In the genomic region with DNA sequence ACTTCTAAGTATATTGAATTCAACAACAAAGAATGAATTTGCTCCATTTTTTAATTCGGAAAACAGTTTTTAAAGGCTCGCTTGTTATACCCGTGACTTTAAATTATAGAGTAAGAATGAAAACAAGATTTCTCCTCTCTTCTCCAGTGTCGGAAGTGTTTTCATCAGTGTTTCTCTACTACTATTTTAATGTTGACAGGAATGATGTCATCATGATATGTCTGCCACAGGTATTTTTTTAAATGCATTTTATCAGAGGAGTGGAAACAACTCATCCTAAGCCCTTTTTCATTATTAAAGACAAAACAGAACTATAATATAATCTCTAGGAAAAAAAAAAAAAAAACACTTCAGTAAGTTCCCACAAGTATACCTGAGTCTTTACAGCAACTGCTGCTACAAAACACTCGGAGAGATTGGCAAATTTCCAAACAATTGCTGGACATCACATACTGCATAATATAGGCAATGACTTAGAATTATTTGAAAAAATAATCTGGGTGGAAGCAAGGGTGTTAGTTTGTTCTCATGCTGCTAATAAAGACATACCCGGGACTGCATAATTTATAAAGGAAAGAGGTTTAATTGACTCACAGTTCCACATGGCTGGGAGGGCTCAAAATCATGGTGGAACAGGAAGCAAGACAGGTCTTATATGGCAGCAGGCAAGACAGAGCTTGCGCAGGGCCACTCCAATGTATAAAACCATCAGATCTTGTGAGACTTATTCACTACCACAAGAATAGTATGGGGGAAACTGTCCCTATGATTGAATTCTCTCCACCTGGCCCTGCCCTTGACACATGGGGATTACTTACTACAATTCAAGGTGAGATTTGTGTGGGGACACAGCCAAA, we compare ENCODE assay signal across 19 cellular contexts. TPM values are rescaled to one million over a fixed set of nuclear protein-coding genes. Genes with fewer than 3 reads are reported as not detected.
"Had no signal": no experiment of that assay in that cellular context is flagged by ENCODE, and none has a peak within 500 bp of the region (broad histone marks: within the 10 kb centered on the region; RNA-seq: fewer than 3 reads in every experiment).

No MANE protein-coding gene starts in this region.

- H3K36me3 ChIP-seq: heart right ventricle, neutrophil, sigmoid colon, stomach, thoracic aorta, transverse colon had no signal

- H3K4me3 Mint-ChIP-seq: endodermal cell; naive thymus-derived CD8-positive, alpha-beta T cell had no signal

- H3K27ac ChIP-seq: coronary artery, heart right ventricle, neutrophil, sigmoid colon, skin epidermis, stomach, thoracic aorta, transverse colon had no signal

- H3K27ac Mint-ChIP-seq: endodermal cell; naive thymus-derived CD8-positive, alpha-beta T cell had no signal

- H3K9me3 ChIP-seq: mucosa of descending colon, neutrophil, sigmoid colon, stomach, thoracic aorta, transverse colon had no signal

- H3K4me3 ChIP-seq: coronary artery, heart right ventricle, mucosa of descending colon, sigmoid colon, skin epidermis, stomach, thoracic aorta, transverse colon had no signal

- DNase-seq: effector CD4-positive, alpha-beta T cell; endodermal cell; heart right ventricle; hypothalamus; kidney glomerular epithelial cell; mucosa of descending colon; naive thymus-derived CD8-positive, alpha-beta T cell; posterior cingulate gyrus; sigmoid colon; stimulated activated CD4-positive, alpha-beta T cell treated with anti-CD3 and anti-CD28 coated beads, Interleukin-12 subunit alpha, Interleukin-12 subunit beta, amount 100 ng/mL, for 4 hours; stimulated activated naive CD4-positive, alpha-beta T cell; stomach; substantia nigra; transverse colon had no signal

- H3K27me3 ChIP-seq: heart right ventricle, stomach, transverse colon had no signal

- H3K4me1 Mint-ChIP-seq: endodermal cell had no signal

RNA-seq across cellular contexts. Expression of gene RNF32, which starts 4.8 kb away (rescaled TPM):
- total RNA-seq: endothelial cell of umbilical vein, thoracic aorta had no signal
